Comparison of ENCODE assay signal across 17 cellular contexts in the genomic region with DNA sequence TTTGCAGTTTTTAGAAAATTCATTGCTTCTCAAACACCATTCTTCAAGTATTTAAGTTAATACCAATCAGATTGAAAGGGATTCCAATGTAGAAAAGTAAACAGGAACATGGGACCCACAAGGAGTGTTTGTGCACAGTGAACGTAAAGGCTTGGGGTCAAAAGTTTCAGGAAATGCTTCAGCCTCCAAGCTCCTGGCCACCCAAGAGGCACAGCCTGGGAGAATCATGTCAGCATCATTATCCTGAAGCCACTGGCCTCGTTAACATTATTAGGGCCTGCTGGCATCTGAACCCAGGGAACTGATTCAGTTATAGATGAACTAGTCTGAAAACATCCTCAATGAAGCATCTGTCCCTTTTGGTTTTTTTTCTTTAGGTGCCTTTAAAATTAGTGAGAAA.
A peak's percentile ranks its signal among the peaks of the same experiment; 100 is the strongest.
DNase-seq lines count a peak whose midpoint lies in the region; ATAC-seq and TF ChIP-seq lines count a peak whose summit lies in the region.
"Had no signal": no experiment of that assay in that cellular context is flagged by ENCODE, and none has a peak within 500 bp of the region (broad histone marks: within the 10 kb centered on the region; RNA-seq: fewer than 3 reads in every experiment).

No MANE protein-coding gene starts in this region.

- DNase-seq in EL: peak; percentile 20
- peak; percentile 26 for DNase-seq in astrocyte of the hippocampus (ENCODE audit: low read depth, low spot score)
- no peak for DNase-seq in WERI-Rb-1
- DNase-seq: activated CD4-positive, alpha-beta memory T cell treated with anti-CD3 and anti-CD28 coated beads for 36 hours; activated naive CD4-positive, alpha-beta T cell treated with anti-CD3 and anti-CD28 coated beads, Interleukin-2, amount 50 U/mL, for 16 hours; activated T-cell treated with anti-CD3 and anti-CD28 coated beads, Interleukin-2, amount 50 U/mL, for 24 hours; Karpas-422; NCI-H1417; SHP77; stimulated activated CD4-positive, alpha-beta T cell treated with anti-CD3 and anti-CD28 coated beads, Interleukin-1b, Interleukin-23, amount 100 ng/mL, for 48 hours; T-helper 17 cell had no signal

- H3K27ac ChIP-seq in gastroesophageal sphincter (peak overlapping the region in 3 of 4 donors; percentile 26 to 59 (median 55)), WERI-Rb-1 (no peak overlapping the region)
- H3K27ac ChIP-seq: neutrophil had no signal

- H3K4me3 ChIP-seq in gastroesophageal sphincter (no peak overlapping the region), skeletal muscle satellite cell (ENCODE audit: low read length) (no peak overlapping the region), WERI-Rb-1 (ENCODE audit: low read depth, low read length) (no peak overlapping the region)

- no peak overlapping the region for H3K4me2 ChIP-seq in skeletal muscle satellite cell (ENCODE audit: low read length)

- H3K27me3 ChIP-seq in gastroesophageal sphincter (no peaks in the 10 kb centered on the region), skeletal muscle satellite cell (ENCODE audit: control insufficient read depth, insufficient read depth, low read length) (no peaks in the 10 kb centered on the region), WERI-Rb-1 (ENCODE audit: insufficient read depth, low read depth, severe bottlenecking) (no peaks in the 10 kb centered on the region)
- H3K27me3 ChIP-seq: neutrophil had no signal

- ATAC-seq in gastroesophageal sphincter: peak; percentile 5
- no peak for ATAC-seq in HG03139 (IDR thresholded peaks at IDR 0.05; ENCODE audit: unreplicated experiment)
- no peak for ATAC-seq in esophagus mucosa
- ATAC-seq: T-helper 17 cell, WTC11 had no signal

- no peak for TF ChIP-seq EP300 in gastroesophageal sphincter (IDR thresholded peaks at IDR 0.05)

- no peaks in the 10 kb centered on the region for H3K9me3 ChIP-seq in gastroesophageal sphincter
- no peaks in the 10 kb centered on the region for H3K9me3 ChIP-seq in skeletal muscle satellite cell (replicated peaks; ENCODE audit: low read length)
- H3K9me3 ChIP-seq in WERI-Rb-1 (ENCODE audit: severe bottlenecking): no peaks in the 10 kb centered on the region
- H3K9me3 ChIP-seq: neutrophil had no signal

- peak overlapping the region; percentile 22 for H3K9ac ChIP-seq in skeletal muscle satellite cell (ENCODE audit: low read depth, low read length)

- no peak for TF ChIP-seq POLR2A in gastroesophageal sphincter (IDR thresholded peaks at IDR 0.05)

- no peaks in the 10 kb centered on the region for H3K36me3 ChIP-seq in gastroesophageal sphincter
- H3K36me3 ChIP-seq in skeletal muscle satellite cell (ENCODE audit: insufficient read depth, low read length): no peaks in the 10 kb centered on the region
- no peaks in the 10 kb centered on the region for H3K36me3 ChIP-seq in WERI-Rb-1
- H3K36me3 ChIP-seq: neutrophil had no signal

- H3K4me1 ChIP-seq in gastroesophageal sphincter (peaks cover 4 to 37% (median 5%) of the 10 kb centered on the region in 3 donors), skeletal muscle satellite cell (ENCODE audit: control insufficient read depth, insufficient read depth, low read length) (peaks cover 30% of the 10 kb centered on the region)

- TF ChIP-seq CTCF in gastroesophageal sphincter (IDR thresholded peaks at IDR 0.05): no peak
- no peak for TF ChIP-seq CTCF in WERI-Rb-1 (IDR thresholded peaks at IDR 0.05; ENCODE audit: low read depth, low read length)

- WGBS in gastroesophageal sphincter (ENCODE audit: low coverage in 1 of 2), 2 donors: 38 to 43% methylated on average over 2 of the region's 2 CpGs
